Comparison of ENCODE assay signal across 23 cellular contexts in genomic region chr3:8645717-8646116, GRCh38. TPM values are rescaled to one million over a fixed set of nuclear protein-coding genes. Genes with fewer than 3 reads are reported as not detected.
"Had no signal": no experiment of that assay in that cellular context is flagged by ENCODE, and none has a peak within 500 bp of the region (broad histone marks: within the 10 kb centered on the region; RNA-seq: fewer than 3 reads in every experiment).

No MANE protein-coding gene starts in this region.

- H3K27ac Mint-ChIP-seq: mesothelial cell of epicardium; natural killer cell treated with Interleukin-12 subunit alpha and Interleukin-12 subunit beta and Interleukin-15 and Interleukin-18, amount 100 ng/mL, for 72 hours; progenitor cell of endocrine pancreas; stimulated activated effector memory CD8-positive, alpha-beta T cell treated with anti-CD3 and anti-CD28 coated beads, Interleukin-12 subunit alpha, Interleukin-12 subunit beta, amount 100 ng/mL, for 72 hours had no signal

- H3K9ac ChIP-seq: parathyroid adenoma had no signal

- H3K36me3 ChIP-seq: stomach, tibial artery, upper lobe of left lung had no signal

- ATAC-seq: left lobe of liver; mucosa of descending colon; natural killer cell treated with Interleukin-12 subunit alpha and Interleukin-12 subunit beta and Interleukin-15 and Interleukin-18, amount 100 ng/mL, for 72 hours; sciatic nerve had no signal

- H3K4me3 Mint-ChIP-seq: mesothelial cell of epicardium; naive B cell; natural killer cell treated with Interleukin-12 subunit alpha and Interleukin-12 subunit beta and Interleukin-15 and Interleukin-18, amount 100 ng/mL, for 72 hours; neural crest cell; stimulated activated effector memory CD8-positive, alpha-beta T cell treated with anti-CD3 and anti-CD28 coated beads, Interleukin-12 subunit alpha, Interleukin-12 subunit beta, amount 100 ng/mL, for 72 hours had no signal

- H3K9me3 ChIP-seq: mucosa of descending colon, stomach, testis, tibial artery, upper lobe of left lung had no signal

- H2AFZ ChIP-seq: parathyroid adenoma had no signal

- H3K4me3 ChIP-seq: dorsolateral prefrontal cortex, mucosa of descending colon, stomach, testis, tibial artery, upper lobe of left lung had no signal

- H3K9me3 Mint-ChIP-seq: mesothelial cell of epicardium; naive B cell; natural killer cell treated with Interleukin-12 subunit alpha and Interleukin-12 subunit beta and Interleukin-15 and Interleukin-18, amount 100 ng/mL, for 72 hours; neural crest cell; stimulated activated effector memory CD8-positive, alpha-beta T cell treated with anti-CD3 and anti-CD28 coated beads, Interleukin-12 subunit alpha, Interleukin-12 subunit beta, amount 100 ng/mL, for 72 hours had no signal

- H3K27me3 ChIP-seq: stomach, testis, tibial artery, upper lobe of left lung had no signal

- H3K27ac ChIP-seq: dorsolateral prefrontal cortex, parathyroid adenoma, stomach, testis, tibial artery, upper lobe of left lung had no signal

- H3K79me2 ChIP-seq: parathyroid adenoma had no signal

- DNase-seq: dorsolateral prefrontal cortex; effector CD4-positive, alpha-beta T cell; mesenchymal stem cell; mucosa of descending colon; naive B cell; stimulated activated CD4-positive, alpha-beta T cell treated with anti-CD3 and anti-CD28 coated beads, Interleukin-2, amount 100 ng/mL, for 24 hours; stimulated activated CD4-positive, alpha-beta T cell treated with anti-CD3 and anti-CD28 coated beads, Interleukin-4, amount 100 ng/mL, for 24 hours; stimulated activated naive CD4-positive, alpha-beta T cell treated with Interleukin-2 at 50 U/mL for 16 hours; stomach; testis; upper lobe of left lung had no signal

- H3K4me1 ChIP-seq: testis, upper lobe of left lung had no signal

- H3K4me1 Mint-ChIP-seq: stimulated activated effector memory CD8-positive, alpha-beta T cell treated with anti-CD3 and anti-CD28 coated beads, Interleukin-12 subunit alpha, Interleukin-12 subunit beta, amount 100 ng/mL, for 72 hours had no signal

- H3K36me3 Mint-ChIP-seq: mesothelial cell of epicardium; naive B cell; natural killer cell treated with Interleukin-12 subunit alpha and Interleukin-12 subunit beta and Interleukin-15 and Interleukin-18, amount 100 ng/mL, for 72 hours; stimulated activated effector memory CD8-positive, alpha-beta T cell treated with anti-CD3 and anti-CD28 coated beads, Interleukin-12 subunit alpha, Interleukin-12 subunit beta, amount 100 ng/mL, for 72 hours had no signal

RNA-seq across cellular contexts. Expression of gene SSUH2, which starts 1.1 kb away (rescaled TPM):
- total RNA-seq: fibroblast of villous mesenchyme; left lobe of liver; lung microvascular endothelial cell; natural killer cell treated with Interleukin-12 subunit alpha and Interleukin-12 subunit beta and Interleukin-15 and Interleukin-18, amount 100 ng/mL, for 72 hours; osteoblast had no signal
